ENCODE assay signal across 2 cellular contexts in genomic region chr7:43112088-43112940, GRCh38.
TF ChIP-seq lines count a peak whose summit lies in the region.

TSS of gene HECW1 (plus strand) at chr7:43112647. CDS start at chr7:43243906, 131,259 bp downstream.

TF ChIP-seq in SK-N-SH, 30 proteins besides CTCF, POLR2A, EP300 and RAD21 (continued from another document):
- TF ChIP-seq GABPA (IDR thresholded peaks at IDR 0.05; ENCODE audit: low read depth), result no peak
- no peak for TF ChIP-seq TAF1 (IDR thresholded peaks at IDR 0.05; ENCODE audit: borderline replicate concordance, low read depth, low read length)
- TF ChIP-seq, protein P1, sequence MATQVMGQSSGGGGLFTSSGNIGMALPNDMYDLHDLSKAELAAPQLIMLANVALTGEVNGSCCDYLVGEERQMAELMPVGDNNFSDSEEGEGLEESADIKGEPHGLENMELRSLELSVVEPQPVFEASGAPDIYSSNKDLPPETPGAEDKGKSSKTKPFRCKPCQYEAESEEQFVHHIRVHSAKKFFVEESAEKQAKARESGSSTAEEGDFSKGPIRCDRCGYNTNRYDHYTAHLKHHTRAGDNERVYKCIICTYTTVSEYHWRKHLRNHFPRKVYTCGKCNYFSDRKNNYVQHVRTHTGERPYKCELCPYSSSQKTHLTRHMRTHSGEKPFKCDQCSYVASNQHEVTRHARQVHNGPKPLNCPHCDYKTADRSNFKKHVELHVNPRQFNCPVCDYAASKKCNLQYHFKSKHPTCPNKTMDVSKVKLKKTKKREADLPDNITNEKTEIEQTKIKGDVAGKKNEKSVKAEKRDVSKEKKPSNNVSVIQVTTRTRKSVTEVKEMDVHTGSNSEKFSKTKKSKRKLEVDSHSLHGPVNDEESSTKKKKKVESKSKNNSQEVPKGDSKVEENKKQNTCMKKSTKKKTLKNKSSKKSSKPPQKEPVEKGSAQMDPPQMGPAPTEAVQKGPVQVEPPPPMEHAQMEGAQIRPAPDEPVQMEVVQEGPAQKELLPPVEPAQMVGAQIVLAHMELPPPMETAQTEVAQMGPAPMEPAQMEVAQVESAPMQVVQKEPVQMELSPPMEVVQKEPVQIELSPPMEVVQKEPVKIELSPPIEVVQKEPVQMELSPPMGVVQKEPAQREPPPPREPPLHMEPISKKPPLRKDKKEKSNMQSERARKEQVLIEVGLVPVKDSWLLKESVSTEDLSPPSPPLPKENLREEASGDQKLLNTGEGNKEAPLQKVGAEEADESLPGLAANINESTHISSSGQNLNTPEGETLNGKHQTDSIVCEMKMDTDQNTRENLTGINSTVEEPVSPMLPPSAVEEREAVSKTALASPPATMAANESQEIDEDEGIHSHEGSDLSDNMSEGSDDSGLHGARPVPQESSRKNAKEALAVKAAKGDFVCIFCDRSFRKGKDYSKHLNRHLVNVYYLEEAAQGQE (IDR thresholded peaks at IDR 0.05; ENCODE audit: low read depth, low read length), result no peak
- TF ChIP-seq SMC3 (IDR thresholded peaks at IDR 0.05; ENCODE audit: low read depth, low read length), result no peak
- TF ChIP-seq CHD2 (IDR thresholded peaks at IDR 0.05; ENCODE audit: low read length, partially characterized antibody), result no peak
- TF ChIP-seq, protein P2, sequence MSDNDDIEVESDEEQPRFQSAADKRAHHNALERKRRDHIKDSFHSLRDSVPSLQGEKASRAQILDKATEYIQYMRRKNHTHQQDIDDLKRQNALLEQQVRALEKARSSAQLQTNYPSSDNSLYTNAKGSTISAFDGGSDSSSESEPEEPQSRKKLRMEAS (IDR thresholded peaks at IDR 0.05; ENCODE audit: low read depth), result no peak
- TF ChIP-seq FOXJ3 (CRISPR knock-in tag; IDR thresholded peaks at IDR 0.05), result no peak
- TF ChIP-seq FOXM1 (IDR thresholded peaks at IDR 0.05; ENCODE audit: low read depth), result no peak

TF ChIP-seq in SK-N-SH treated with all-trans-retinoic acid at 6 μM for 48 hours, 23 proteins besides CTCF, POLR2A, EP300 and RAD21 (continued from another document):
- no peak for TF ChIP-seq TSHZ2 (CRISPR knock-in tag; IDR thresholded peaks at IDR 0.05)
- TF ChIP-seq ZC3H10 (CRISPR knock-in tag; IDR thresholded peaks at IDR 0.05), result no peak
- TF ChIP-seq ZNF565 (CRISPR knock-in tag; conservative IDR thresholded peaks at IDR 0.05; ENCODE audit: low read depth), result no peak
- TF ChIP-seq ZNF8 (CRISPR knock-in tag; IDR thresholded peaks at IDR 0.05), result no peak
- TF ChIP-seq ZFP30 (CRISPR knock-in tag; IDR thresholded peaks at IDR 0.05), result no peak
- TF ChIP-seq ZFP3 (CRISPR knock-in tag; IDR thresholded peaks at IDR 0.05), result no peak
- no peak for TF ChIP-seq SNAI2 (CRISPR knock-in tag; IDR thresholded peaks at IDR 0.05)
- TF ChIP-seq, protein P3, sequence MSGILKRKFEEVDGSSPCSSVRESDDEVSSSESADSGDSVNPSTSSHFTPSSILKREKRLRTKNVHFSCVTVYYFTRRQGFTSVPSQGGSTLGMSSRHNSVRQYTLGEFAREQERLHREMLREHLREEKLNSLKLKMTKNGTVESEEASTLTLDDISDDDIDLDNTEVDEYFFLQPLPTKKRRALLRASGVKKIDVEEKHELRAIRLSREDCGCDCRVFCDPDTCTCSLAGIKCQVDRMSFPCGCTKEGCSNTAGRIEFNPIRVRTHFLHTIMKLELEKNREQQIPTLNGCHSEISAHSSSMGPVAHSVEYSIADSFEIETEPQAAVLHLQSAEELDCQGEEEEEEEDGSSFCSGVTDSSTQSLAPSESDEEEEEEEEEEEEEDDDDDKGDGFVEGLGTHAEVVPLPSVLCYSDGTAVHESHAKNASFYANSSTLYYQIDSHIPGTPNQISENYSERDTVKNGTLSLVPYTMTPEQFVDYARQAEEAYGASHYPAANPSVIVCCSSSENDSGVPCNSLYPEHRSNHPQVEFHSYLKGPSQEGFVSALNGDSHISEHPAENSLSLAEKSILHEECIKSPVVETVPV (CRISPR knock-in tag; IDR thresholded peaks at IDR 0.05), result no peak
- TF ChIP-seq PPARA (CRISPR knock-in tag; IDR thresholded peaks at IDR 0.05; ENCODE audit: borderline replicate concordance), result no peak
- TF ChIP-seq CREB5 (CRISPR knock-in tag; IDR thresholded peaks at IDR 0.05; ENCODE audit: low read depth), result no peak
- no peak for TF ChIP-seq BACH2 (CRISPR knock-in tag; IDR thresholded peaks at IDR 0.05; ENCODE audit: borderline replicate concordance)
- no peak for TF ChIP-seq ISL1 (CRISPR knock-in tag; IDR thresholded peaks at IDR 0.05)
- no peak for TF ChIP-seq GLIS3 (CRISPR knock-in tag; IDR thresholded peaks at IDR 0.05)
TF ChIP-seq in SK-N-SH treated with all-trans-retinoic acid at 6 μM for 48 hours: peak in this region for 0.
